26 cellular contexts compared by ENCODE assay signal in genomic region chr1:6508876-6509602, GRCh38. TPM values are rescaled to one million over a fixed set of nuclear protein-coding genes. Genes with fewer than 3 reads are reported as not detected.
DNase-seq lines count a peak whose midpoint lies in the region; ATAC-seq and TF ChIP-seq lines count a peak whose summit lies in the region.
"Had no signal": no experiment of that assay in that cellular context is flagged by ENCODE, and none has a peak within 500 bp of the region (broad histone marks: within the 10 kb centered on the region; RNA-seq: fewer than 3 reads in every experiment).

No MANE protein-coding gene starts in this region.

- H3K4me1 ChIP-seq in endodermal cell (ENCODE audit: control insufficient read depth, insufficient read depth, low read length) (no peaks in the 10 kb centered on the region), neuronal stem cell (ENCODE audit: control insufficient read depth in 2 of 2, insufficient read depth in 1 of 2, low read depth in 1 of 2, low read length in 2 of 2) (peaks cover 0 to 35% of the 10 kb centered on the region in 2 donors), mucosa of descending colon (ENCODE audit: low read depth) (no peaks in the 10 kb centered on the region), mesenchymal stem cell (ENCODE audit: control insufficient read depth, insufficient read depth, low read depth, low read length) (peaks cover 8% of the 10 kb centered on the region)
- H3K4me1 ChIP-seq: colonic mucosa, parathyroid adenoma, sigmoid colon had no signal

- H3K27me3 ChIP-seq in endodermal cell (ENCODE audit: control insufficient read depth, insufficient read depth, low read length, poor library complexity, severe bottlenecking) (no peaks in the 10 kb centered on the region), neuronal stem cell (ENCODE audit: control insufficient read depth in 3 of 3, insufficient read depth in 3 of 3, low read depth in 1 of 3, low read length in 3 of 3) (peaks cover 0 to 10% (median 0%) of the 10 kb centered on the region in 3 experiments), mesenchymal stem cell (ENCODE audit: control insufficient read depth in 1 of 2, insufficient read depth in 1 of 2, low read length in 2 of 2) (peaks cover 0 to 30% of the 10 kb centered on the region in 2 experiments)
- H3K27me3 ChIP-seq: colonic mucosa, gastrocnemius medialis, sigmoid colon had no signal

- H3K4me2 ChIP-seq in neuronal stem cell (ENCODE audit: insufficient read depth, low read length, poor library complexity, severe bottlenecking): no peak overlapping the region
- no peak overlapping the region for H3K4me2 ChIP-seq in mesenchymal stem cell (ENCODE audit: low read length, poor library complexity, severe bottlenecking)

- H3K9me3 Mint-ChIP-seq in endodermal cell: no peaks in the 10 kb centered on the region
- H3K9me3 Mint-ChIP-seq: activated T-cell treated with anti-CD3 and anti-CD28 coated beads, Interleukin-2, amount 50 U/mL, for 24 hours; immature natural killer cell; nephron; stimulated activated naive CD8-positive, alpha-beta T cell treated with anti-CD3 and anti-CD28 coated beads, Interleukin-15, Interleukin-2, amounts not matched to agents 100 ng/mL and 50 ng/mL, for 24 hours; T-helper 1 cell treated with Interleukin-12 subunit alpha and Interleukin-12 subunit beta and Interleukin-4 antibody, amounts not matched to agents 30 μg/mL and 1 μg/mL, for 36 hours had no signal

- DNase-seq in GF-D8 (lab: John Stamatoyannopoulos, UW): peak; percentile 23
- peak; percentile 90 for DNase-seq in NB4 (ENCODE audit: low read depth)
- DNase-seq in endodermal cell: peak; percentile 45
- no peak for DNase-seq in neuronal stem cell (ENCODE audit: low spot score)
- DNase-seq in mucosa of descending colon: no peak
- DNase-seq in mesenchymal stem cell: no peak
- DNase-seq in ACHN: no peak
- DNase-seq: activated CD4-positive, alpha-beta T cell treated with anti-CD3 and anti-CD28 coated beads for 4 hours; activated CD8-positive, alpha-beta memory T cell treated with anti-CD3 and anti-CD28 coated beads for 24 hours; activated gamma-delta T cell treated with Interleukin-2 at 50 U/mL for 16 hours; activated T-cell treated with anti-CD3 and anti-CD28 coated beads, Interleukin-2, amount 50 U/mL, for 24 hours; colonic mucosa; gastrocnemius medialis; hippocampal formation; immature natural killer cell; NCI-H1436; sigmoid colon; stimulated activated CD4-positive, alpha-beta T cell treated with anti-CD3 and anti-CD28 coated beads, Interleukin-15, amount 100 ng/mL, for 24 hours; tibial artery had no signal

- peaks cover 2% of the 10 kb centered on the region for H3K79me1 ChIP-seq in neuronal stem cell (ENCODE audit: low read depth, low read length)
- H3K79me1 ChIP-seq in mesenchymal stem cell (replicated peaks; ENCODE audit: low read length, poor library complexity, severe bottlenecking): no peaks in the 10 kb centered on the region

- no peak overlapping the region for H3K4me3 Mint-ChIP-seq in endodermal cell
- H3K4me3 Mint-ChIP-seq: activated T-cell treated with anti-CD3 and anti-CD28 coated beads, Interleukin-2, amount 50 U/mL, for 24 hours; immature natural killer cell; nephron; stimulated activated naive CD8-positive, alpha-beta T cell treated with anti-CD3 and anti-CD28 coated beads, Interleukin-15, Interleukin-2, amounts not matched to agents 100 ng/mL and 50 ng/mL, for 24 hours; T-helper 1 cell treated with Interleukin-12 subunit alpha and Interleukin-12 subunit beta and Interleukin-4 antibody, amounts not matched to agents 30 μg/mL and 1 μg/mL, for 36 hours had no signal

- no peak overlapping the region for H3K27ac Mint-ChIP-seq in endodermal cell
- H3K27ac Mint-ChIP-seq: activated T-cell treated with anti-CD3 and anti-CD28 coated beads, Interleukin-2, amount 50 U/mL, for 24 hours; immature natural killer cell; nephron; stimulated activated naive CD8-positive, alpha-beta T cell treated with anti-CD3 and anti-CD28 coated beads, Interleukin-15, Interleukin-2, amounts not matched to agents 100 ng/mL and 50 ng/mL, for 24 hours; T-helper 1 cell treated with Interleukin-12 subunit alpha and Interleukin-12 subunit beta and Interleukin-4 antibody, amounts not matched to agents 30 μg/mL and 1 μg/mL, for 36 hours had no signal

- in situ Hi-C loops in ACHN (cut with HindIII; ENCODE audit: low pct_ligation_motif_present, low pct_unique_long_range_greater_than_20kb, low sequenced_read_pairs): no loop called here

- H3K4me1 Mint-ChIP-seq in endodermal cell: no peaks in the 10 kb centered on the region
- H3K4me1 Mint-ChIP-seq: immature natural killer cell had no signal

- H3K27ac ChIP-seq in endodermal cell (ENCODE audit: low read depth, low read length) (no peak overlapping the region), neuronal stem cell (replicated peaks; ENCODE audit: low read length) (no peak overlapping the region), mesenchymal stem cell (ENCODE audit: low read length, poor library complexity, severe bottlenecking) (no peak overlapping the region)
- H3K27ac ChIP-seq: C4-2B, colonic mucosa, gastrocnemius medialis, parathyroid adenoma, sigmoid colon, tibial artery had no signal

- no peak overlapping the region for H4K8ac ChIP-seq in neuronal stem cell (ENCODE audit: low read depth, low read length)
- H4K8ac ChIP-seq in mesenchymal stem cell (ENCODE audit: low read length): no peak overlapping the region

- H4K91ac ChIP-seq in neuronal stem cell (ENCODE audit: low read depth, low read length, poor library complexity): peak overlapping the region; percentile 64
- no peak overlapping the region for H4K91ac ChIP-seq in mesenchymal stem cell (ENCODE audit: low read length)

- H3K23ac ChIP-seq in neuronal stem cell (ENCODE audit: low read depth, low read length, poor library complexity): peak overlapping the region; percentile 37
- no peak overlapping the region for H3K23ac ChIP-seq in mesenchymal stem cell (ENCODE audit: low read length in 2 of 2)

- H2BK120ac ChIP-seq in neuronal stem cell (ENCODE audit: low read depth, low read length): no peak overlapping the region
- H2BK120ac ChIP-seq in mesenchymal stem cell (ENCODE audit: low read depth, low read length): no peak overlapping the region

- ATAC-seq in mucosa of descending colon (no peak), GM21515 (IDR thresholded peaks at IDR 0.05; ENCODE audit: unreplicated experiment) (no peak)

- no peak overlapping the region for H2AK5ac ChIP-seq in neuronal stem cell (ENCODE audit: low read depth, low read length)
- no peak overlapping the region for H2AK5ac ChIP-seq in mesenchymal stem cell (ENCODE audit: low read length, severe bottlenecking)

- H3K4me3 ChIP-seq in NB4 (ENCODE audit: low read depth, low read length) (no peak overlapping the region), endodermal cell (ENCODE audit: low read length) (no peak overlapping the region), neuronal stem cell (ENCODE audit: low read length in 2 of 2) (no peak overlapping the region), mucosa of descending colon (no peak overlapping the region), mesenchymal stem cell (ENCODE audit: insufficient read depth in 1 of 2, low read depth in 1 of 2, low read length in 2 of 2) (no peak overlapping the region)
- H3K4me3 ChIP-seq: colonic mucosa, gastrocnemius medialis, sigmoid colon, tibial artery had no signal

- H3K4ac ChIP-seq in neuronal stem cell (ENCODE audit: low read length): no peak overlapping the region
- H3K4ac ChIP-seq in mesenchymal stem cell (ENCODE audit: low read depth in 1 of 2, low read length in 2 of 2): no peak overlapping the region

- peak overlapping the region; percentile 54 for H2BK15ac ChIP-seq in neuronal stem cell (ENCODE audit: low read length)
- no peak overlapping the region for H2BK15ac ChIP-seq in mesenchymal stem cell (ENCODE audit: low read depth, poor library complexity, severe bottlenecking)

- H3K14ac ChIP-seq in neuronal stem cell (ENCODE audit: low read length) (peak overlapping the region; percentile 39), mesenchymal stem cell (ENCODE audit: low read length in 2 of 2) (no peak overlapping the region)

- WGBS in endodermal cell (ENCODE audit: insufficient coverage in 1 of 2, insufficient read length in 1 of 2), 2 experiments: 92% methylated on average over 16 to 25 of the region's 25 CpGs
- WGBS in neuronal stem cell (ENCODE audit: extremely low coverage in 2 of 2, insufficient read length in 2 of 2, insufficient replicate concordance in 1 of 2), 2 donors: no CpG with 5 or more reads among the region's 25 CpGs
- 85% methylated on average over 25 of the region's 25 CpGs for WGBS in mesenchymal stem cell

- H2AFZ ChIP-seq in neuronal stem cell (ENCODE audit: low read length): peak overlapping the region; percentile 38
- no peak overlapping the region for H2AFZ ChIP-seq in mesenchymal stem cell (ENCODE audit: low read depth, low read length)
- H2AFZ ChIP-seq: parathyroid adenoma had no signal

- H3K9me3 ChIP-seq in endodermal cell (ENCODE audit: control insufficient read depth, low read length) (no peaks in the 10 kb centered on the region), neuronal stem cell (replicated peaks in 1 of 2; ENCODE audit: control insufficient read depth in 2 of 2, insufficient read depth in 1 of 2, low read depth in 1 of 2, low read length in 2 of 2) (no peaks in the 10 kb centered on the region), mucosa of descending colon (no peaks in the 10 kb centered on the region), mesenchymal stem cell (ENCODE audit: control insufficient read depth, low read length) (no peaks in the 10 kb centered on the region)
- H3K9me3 ChIP-seq: colonic mucosa, gastrocnemius medialis, sigmoid colon, tibial artery had no signal

- H2BK12ac ChIP-seq in neuronal stem cell (ENCODE audit: low read length) (no peak overlapping the region), mesenchymal stem cell (ENCODE audit: low read length in 2 of 2) (no peak overlapping the region)

- no peaks in the 10 kb centered on the region for H3K36me3 Mint-ChIP-seq in endodermal cell (ENCODE audit: low read depth)
- H3K36me3 Mint-ChIP-seq: immature natural killer cell had no signal

- H3K18ac ChIP-seq in neuronal stem cell (ENCODE audit: low read length): peak overlapping the region; percentile 80
- H3K18ac ChIP-seq in mesenchymal stem cell (ENCODE audit: low read depth in 1 of 2, low read length in 2 of 2): no peak overlapping the region

- TF ChIP-seq POLR2A in NB4 (IDR thresholded peaks at IDR 0.05; ENCODE audit: extremely low read depth, insufficient read length): no peak

- H2BK5ac ChIP-seq in neuronal stem cell (ENCODE audit: low read length) (no peak overlapping the region), mesenchymal stem cell (ENCODE audit: low read depth, low read length, poor library complexity, severe bottlenecking) (no peak overlapping the region)

- no peak overlapping the region for H3K9ac ChIP-seq in endodermal cell (ENCODE audit: extremely low read depth, low read length, poor library complexity, severe bottlenecking)
- peak overlapping the region; percentile 9 for H3K9ac ChIP-seq in neuronal stem cell (ENCODE audit: low read depth, low read length, poor library complexity)
- H3K9ac ChIP-seq in mesenchymal stem cell (ENCODE audit: low read length): no peak overlapping the region
- H3K9ac ChIP-seq: parathyroid adenoma had no signal

- intact Hi-C loops in mucosa of descending colon (cut with DNase I, micrococcal nuclease): no loop called here

- TF ChIP-seq CTCF in NB4 (IDR thresholded peaks at IDR 0.05; ENCODE audit: low read depth, low read length) (no peak), endodermal cell (conservative IDR thresholded peaks at IDR 0.05) (no peak), mucosa of descending colon (IDR thresholded peaks at IDR 0.05) (no peak)

- H3K36me3 ChIP-seq in endodermal cell (ENCODE audit: control insufficient read depth, insufficient read depth, low read length): no peaks in the 10 kb centered on the region
- no peaks in the 10 kb centered on the region for H3K36me3 ChIP-seq in neuronal stem cell (replicated peaks in 1 of 2; ENCODE audit: control insufficient read depth in 2 of 2, insufficient read depth in 2 of 2, low read length in 2 of 2)
- H3K36me3 ChIP-seq in mucosa of descending colon (ENCODE audit: low read depth): no peaks in the 10 kb centered on the region
- H3K36me3 ChIP-seq in mesenchymal stem cell (ENCODE audit: control insufficient read depth in 1 of 2, insufficient read depth in 2 of 2, low read depth in 1 of 2, low read length in 2 of 2): no peaks in the 10 kb centered on the region
- H3K36me3 ChIP-seq: colonic mucosa, gastrocnemius medialis, sigmoid colon, tibial artery had no signal

- H3K27me3 Mint-ChIP-seq in endodermal cell (ENCODE audit: insufficient read depth): no peaks in the 10 kb centered on the region
- H3K27me3 Mint-ChIP-seq: stimulated activated naive CD8-positive, alpha-beta T cell treated with anti-CD3 and anti-CD28 coated beads, Interleukin-15, Interleukin-2, amounts not matched to agents 100 ng/mL and 50 ng/mL, for 24 hours had no signal

RNA-seq across cellular contexts. Expression of gene PLEKHG5, which starts 17.6 kb away (rescaled TPM):
- 10 to 100 TPM; 32.6 to 38.8 TPM for total RNA-seq in endodermal cell
- 34.4 TPM for polyA plus RNA-seq in endodermal cell (2013, experiment 1 of 2)
- 29.5 TPM for polyA plus RNA-seq in endodermal cell (2013, experiment 2 of 2)
- 18.8 TPM for polyA plus RNA-seq in neuronal stem cell (2013, experiment 1 of 2)
- polyA plus RNA-seq in neuronal stem cell (2013, experiment 2 of 2): 18.8 TPM
- total RNA-seq in mucosa of descending colon: 10 to 100 TPM; 20.1 to 32.9 (median 20.2) TPM
- polyA plus RNA-seq in mesenchymal stem cell (2013, experiment 1 of 2): 6.5 TPM
- polyA plus RNA-seq in mesenchymal stem cell (2013, experiment 2 of 2): 6.7 TPM

RNA-seq across cellular contexts. Expression of gene TNFRSF25, which starts 43.1 kb away (rescaled TPM):
- 10 to 100 TPM; 25.9 to 26.9 TPM for total RNA-seq in endodermal cell
- polyA plus RNA-seq in endodermal cell (2013, experiment 1 of 2): 39.9 TPM
- polyA plus RNA-seq in endodermal cell (2013, experiment 2 of 2): 30.2 TPM
- 14.5 TPM for polyA plus RNA-seq in neuronal stem cell (2013, experiment 1 of 2)
- 14.1 TPM for polyA plus RNA-seq in neuronal stem cell (2013, experiment 2 of 2)
- 10 to 100 TPM; 18.3 to 45.1 (median 35.3) TPM for total RNA-seq in mucosa of descending colon
- polyA plus RNA-seq in mesenchymal stem cell (2013, experiment 1 of 2): 2.9 TPM
- polyA plus RNA-seq in mesenchymal stem cell (2013, experiment 2 of 2): 2.4 TPM

RNA-seq across cellular contexts. Expression of gene NOL9, which starts 45.3 kb away (rescaled TPM):
- total RNA-seq in endodermal cell (10 to 100 TPM; 35.0 to 43.9 TPM), mucosa of descending colon (10 to 100 TPM; 20.0 to 28.3 (median 21.1) TPM)
- polyA plus RNA-seq in endodermal cell (2013, experiment 1 of 2): 16.8 TPM
- 13.5 TPM for polyA plus RNA-seq in endodermal cell (2013, experiment 2 of 2)
- 8.4 TPM for polyA plus RNA-seq in neuronal stem cell (2013, experiment 1 of 2)
- 7.8 TPM for polyA plus RNA-seq in neuronal stem cell (2013, experiment 2 of 2)
- polyA plus RNA-seq in mesenchymal stem cell (2013, experiment 1 of 2): 7.3 TPM
- 7.3 TPM for polyA plus RNA-seq in mesenchymal stem cell (2013, experiment 2 of 2)

RNA-seq across cellular contexts. Expression of gene TAS1R1, which starts 46.1 kb away (rescaled TPM):
- total RNA-seq in endodermal cell (under 1 TPM; 0.31 to 0.51 TPM), mucosa of descending colon (under 1 TPM in 2 of 3 donors, not detected in 1; 0.13 to 0.14 TPM)
- not detected for polyA plus RNA-seq in endodermal cell (2013, experiment 1 of 2)
- polyA plus RNA-seq in endodermal cell (2013, experiment 2 of 2): not detected
- polyA plus RNA-seq in neuronal stem cell (2013, experiment 1 of 2): not detected
- polyA plus RNA-seq in neuronal stem cell (2013, experiment 2 of 2): not detected
- not detected for polyA plus RNA-seq in mesenchymal stem cell (2013, experiment 1 of 2)
- not detected for polyA plus RNA-seq in mesenchymal stem cell (2013, experiment 2 of 2)
- total RNA-seq: colonic mucosa, gastrocnemius medialis, liver had no signal
- polyA plus RNA-seq: liver had no signal

Comparison
In these comparisons a context has a peak if more than half of its experiments do, and no peak if none do; other contexts are left out.
1. DNase-seq: peak in GF-D8 (single experiment), NB4 (single experiment) and endodermal cell (single experiment); none in neuronal stem cell (single experiment), mucosa of descending colon (0 of 3), mesenchymal stem cell (single experiment) and ACHN (single experiment).